Comparison of ENCODE assay signal across 15 cellular contexts in genomic region chr2:47568164-47568861, GRCh38. TPM values are rescaled to one million over a fixed set of nuclear protein-coding genes. Genes with fewer than 3 reads are reported as not detected.
DNase-seq lines count a peak whose midpoint lies in the region; ATAC-seq and TF ChIP-seq lines count a peak whose summit lies in the region.
"Had no signal": no experiment of that assay in that cellular context is flagged by ENCODE, and none has a peak within 500 bp of the region (broad histone marks: within the 10 kb centered on the region; RNA-seq: fewer than 3 reads in every experiment).

No MANE protein-coding gene starts in this region.

- H3K4me1 Mint-ChIP-seq in activated T-helper 17 cell treated with anti-CD3 and anti-CD28 coated beads, Interleukin-2, amount 50 U/mL, for 72 hours = peaks cover 10% of the 10 kb centered on the region
- peaks cover 16% of the 10 kb centered on the region for H3K4me1 Mint-ChIP-seq in nephron

- peak; percentile 46 for DNase-seq in DMS79 treated with DMSO at 0.1 percent for 48 hours (lab: John Stamatoyannopoulos, UW)
- DNase-seq in NCI-H1694 (lab: John Stamatoyannopoulos, UW) = peak; percentile 47
- no peak for DNase-seq in EL
- DNase-seq in medulla oblongata (ENCODE audit: extremely low spot score) = no peak
- no peak for DNase-seq in thyroid gland
- DNase-seq: left lung, MM.1S, NCI-H69, nucleus accumbens, testis had no signal

- H3K4me3 Mint-ChIP-seq in activated T-helper 17 cell treated with anti-CD3 and anti-CD28 coated beads, Interleukin-2, amount 50 U/mL, for 72 hours = peak overlapping the region; percentile 56
- peak overlapping the region; percentile 77 to 86 (median 82) for H3K4me3 Mint-ChIP-seq in nephron

- peaks cover 54% of the 10 kb centered on the region for H3K27me3 Mint-ChIP-seq in activated T-helper 17 cell treated with anti-CD3 and anti-CD28 coated beads, Interleukin-2, amount 50 U/mL, for 72 hours
- peaks cover 86% of the 10 kb centered on the region for H3K27me3 Mint-ChIP-seq in nephron (ENCODE audit: low read depth)

- TF ChIP-seq CTCF in nephron (IDR thresholded peaks at IDR 0.05; ENCODE audit: unreplicated experiment in 3 of 3) (no peak), thyroid gland (IDR thresholded peaks at IDR 0.05) (no peak)

- no peak for TF ChIP-seq POLR2A in thyroid gland (IDR thresholded peaks at IDR 0.05)

- no peak for ATAC-seq in activated T-helper 17 cell treated with anti-CD3 and anti-CD28 coated beads, Interleukin-2, amount 50 U/mL, for 72 hours (replicated peaks)
- ATAC-seq: left lung, SK-N-SH treated with all-trans-retinoic acid at 6 μM for 48 hours had no signal

- H3K27ac Mint-ChIP-seq in activated T-helper 17 cell treated with anti-CD3 and anti-CD28 coated beads, Interleukin-2, amount 50 U/mL, for 72 hours = no peak overlapping the region
- H3K27ac Mint-ChIP-seq in nephron = no peak overlapping the region

- H3K9me3 ChIP-seq in thyroid gland = no peaks in the 10 kb centered on the region
- H3K9me3 ChIP-seq: left lung, testis had no signal

- H3K36me3 ChIP-seq in thyroid gland = no peaks in the 10 kb centered on the region
- H3K36me3 ChIP-seq: left lung had no signal

- H3K4me1 ChIP-seq in thyroid gland = peaks cover 11 to 25% of the 10 kb centered on the region in 2 donors

- WGBS in thyroid gland, 2 donors = 88 to 90% methylated on average over 1 of the region's 1 CpG

- H3K27me3 ChIP-seq in thyroid gland = peaks cover 11% of the 10 kb centered on the region
- H3K27me3 ChIP-seq: testis had no signal

- no peak overlapping the region for H3K27ac ChIP-seq in thyroid gland
- H3K27ac ChIP-seq: HL-60, left lung, skin epidermis, testis had no signal

- peaks cover 15% of the 10 kb centered on the region for H3K36me3 Mint-ChIP-seq in activated T-helper 17 cell treated with anti-CD3 and anti-CD28 coated beads, Interleukin-2, amount 50 U/mL, for 72 hours (ENCODE audit: low read depth)
- no peaks in the 10 kb centered on the region for H3K36me3 Mint-ChIP-seq in nephron (ENCODE audit: low read depth)

- intact Hi-C loops in thyroid gland (cut with DNase I) = no loop called here

- no peaks in the 10 kb centered on the region for H3K9me3 Mint-ChIP-seq in activated T-helper 17 cell treated with anti-CD3 and anti-CD28 coated beads, Interleukin-2, amount 50 U/mL, for 72 hours
- H3K9me3 Mint-ChIP-seq in nephron = no peaks in the 10 kb centered on the region

- no peak overlapping the region for H3K4me3 ChIP-seq in thyroid gland (replicated peaks in 1 of 3)
- H3K4me3 ChIP-seq: left lung, skin epidermis, testis had no signal

RNA-seq across cellular contexts. Expression of gene KCNK12, which starts 2.5 kb away (rescaled TPM):
- under 1 TPM; 0.24 TPM for total RNA-seq in activated T-helper 17 cell treated with anti-CD3 and anti-CD28 coated beads, Interleukin-2, amount 50 U/mL, for 72 hours
- total RNA-seq in thyroid gland = under 1 TPM in 1 of 4 donors, not detected in 3; 0.29 TPM
- total RNA-seq: left lung had no signal

Comparison
In these comparisons a context has a peak if more than half of its experiments do, and no peak if none do; other contexts are left out.
1. DNase-seq: peak in DMS79 treated with DMSO at 0.1 percent for 48 hours (single experiment) and NCI-H1694 (single experiment); none in EL (single experiment), medulla oblongata (single experiment) and thyroid gland (0 of 2).